ENCODE assay signal across 8 cellular contexts in the genomic region with DNA sequence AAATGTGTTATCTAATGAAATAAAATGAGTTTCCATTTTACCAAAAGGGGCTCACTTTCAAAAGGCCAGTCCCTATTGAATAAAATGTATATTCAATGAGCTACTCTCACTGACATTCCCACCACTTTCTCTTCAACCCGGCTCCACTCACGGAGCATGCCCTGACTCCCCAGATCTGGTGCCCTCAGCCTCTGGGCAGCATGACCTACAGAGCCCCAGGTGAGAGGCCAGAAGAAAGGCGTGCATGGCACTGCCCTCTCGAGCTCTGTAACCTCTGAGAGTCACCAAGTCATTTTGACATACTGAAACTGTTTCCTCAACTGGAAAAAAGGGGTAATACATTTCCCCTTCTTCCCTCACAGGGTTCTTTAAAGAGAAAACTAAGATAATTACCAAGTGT. TPM values are rescaled to one million over a fixed set of nuclear protein-coding genes. Genes with fewer than 3 reads are reported as not detected.
"Had no signal": no experiment of that assay in that cellular context is flagged by ENCODE, and none has a peak within 500 bp of the region (broad histone marks: within the 10 kb centered on the region; RNA-seq: fewer than 3 reads in every experiment).

No MANE protein-coding gene starts in this region.

- H3K4me3 ChIP-seq: GM23248, HAP-1 had no signal

- H3K36me3 ChIP-seq: HAP-1 had no signal

- H2AFZ ChIP-seq: GM23248 had no signal

- FAIRE-seq: HTR-8/SVneo had no signal

- H3K9ac ChIP-seq: GM23248 had no signal

- DNase-seq: GM23248, GOT3, H7, HFFc6, IMR-90 had no signal

- H3K9me3 ChIP-seq: HAP-1 had no signal

- H3K27ac ChIP-seq: GM23248 had no signal

RNA-seq across cellular contexts. Expression of gene SIAH3, which starts 25.2 kb away (rescaled TPM):
- total RNA-seq: GM23248, H4, HFFc6, IMR-90 had no signal
- polyA plus RNA-seq: GM23248 had no signal
